8 cellular contexts compared by ENCODE assay signal in genomic region chr17:55420067-55420775, GRCh38. TPM values are rescaled to one million over a fixed set of nuclear protein-coding genes. Genes with fewer than 3 reads are reported as not detected.
DNase-seq lines count a peak whose midpoint lies in the region; ATAC-seq, FAIRE-seq and TF ChIP-seq lines count a peak whose summit lies in the region.

No MANE protein-coding gene starts in this region.

- 73 to 79% methylated on average over 6 of the region's 6 CpGs for WGBS in GM23248 (ENCODE audit: low coverage in 1 of 2, low lambda C conversion rate in 2 of 2, missing lambda C conversion rate in 2 of 2), 2 experiments
- WGBS in GM12878 (ENCODE audit: insufficient coverage, insufficient replicate concordance, low lambda C conversion rate, missing lambda C conversion rate): 4% methylated on average over 6 of the region's 6 CpGs
- 12 to 38% methylated on average over 6 of the region's 6 CpGs for WGBS in lung, 2 donors
- WGBS in tibial nerve, 2 donors: 38 to 39% methylated on average over 6 of the region's 6 CpGs

- H3K27ac ChIP-seq in GM23248: no peak overlapping the region
- H3K27ac ChIP-seq in OCI-LY3 (ENCODE audit: low read length): peak overlapping the region; percentile 87
- H3K27ac ChIP-seq in GM12878 (ENCODE audit: control insufficient read depth, insufficient read depth): peak overlapping the region; percentile 91
- peak overlapping the region; percentile 70 to 92 for H3K27ac ChIP-seq in lung (ENCODE audit: low read depth in 1 of 2, low read length in 1 of 2)
- peak overlapping the region in 3 of 4 donors; percentile 81 to 92 (median 87) for H3K27ac ChIP-seq in tibial nerve

- H3K9me3 ChIP-seq in GM23248 (ENCODE audit: low read depth) (no peaks in the 10 kb centered on the region), OCI-LY3 (ENCODE audit: insufficient read depth, low read length) (no peaks in the 10 kb centered on the region), GM12878 (replicated peaks; ENCODE audit: control insufficient read depth, insufficient read depth, low read length) (no peaks in the 10 kb centered on the region), lung (ENCODE audit: control insufficient read depth in 2 of 2, insufficient read depth in 1 of 2, low read length in 1 of 2) (no peaks in the 10 kb centered on the region), tibial nerve (no peaks in the 10 kb centered on the region)

- SMC1A ChIA-PET in GM12878 (lab: Charles Lee; ENCODE audit: uncharacterized antibody, unreplicated experiment): interaction anchor here (1.1 to 16.9 kb wide), 7 partner anchors 14 to 91 kb away, joined by 3 to 359 read pairs (median 23); partner anchors contain the start of gene SMIM36

- TF ChIP-seq CTCF in GM12865 (IDR thresholded peaks at IDR 0.05; ENCODE audit: insufficient read depth, low read depth, low read length, missing control alignments): no peak
- no peak for TF ChIP-seq CTCF in OCI-LY3 (IDR thresholded peaks at IDR 0.05; ENCODE audit: low read depth, low read length)
- no peak for TF ChIP-seq CTCF in GM12878 (IDR thresholded peaks at IDR 0.05 in 2 of 3, conservative IDR thresholded peaks at IDR 0.05 in 1 of 3; ENCODE audit: control insufficient read depth in 2 of 3, extremely low read depth in 1 of 3, insufficient read depth in 1 of 3, low read depth in 3 of 3, low read length in 3 of 3)
- TF ChIP-seq CTCF in lung (IDR thresholded peaks at IDR 0.05; ENCODE audit: control extremely low read depth, extremely low read depth): no peak
- no peak for TF ChIP-seq CTCF in tibial nerve (IDR thresholded peaks at IDR 0.05)

- no peaks in the 10 kb centered on the region for H4K20me1 ChIP-seq in GM23248 (ENCODE audit: insufficient read depth)
- H4K20me1 ChIP-seq in OCI-LY3 (ENCODE audit: insufficient read depth, low read length): peaks cover 43% of the 10 kb centered on the region
- H4K20me1 ChIP-seq in GM12878 (ENCODE audit: control insufficient read depth, insufficient read depth): no peaks in the 10 kb centered on the region

- RAD21 ChIA-PET in GM12878 (lab: Charles Lee; ENCODE audit: unreplicated experiment): interaction anchor here (0.6 to 8.9 kb wide), 5 partner anchors 15 to 92 kb away, joined by 3 to 99 read pairs (median 12); partner anchors contain the start of gene SMIM36

- peak overlapping the region; percentile 81 for H3K4me2 ChIP-seq in GM23248 (ENCODE audit: unreplicated experiment)
- peak overlapping the region; percentile 85 for H3K4me2 ChIP-seq in OCI-LY3 (ENCODE audit: low read length)
- peak overlapping the region; percentile 77 for H3K4me2 ChIP-seq in GM12878 (ENCODE audit: control insufficient read depth, insufficient read depth)

- CTCF ChIA-PET in GM12878 (lab: Yijun Ruan, JAX): interaction anchor here (1.6 to 1.7 kb wide), 3 partner anchors 17 to 94 kb away, joined by 5 to 6 read pairs (median 5); no protein-coding TSS in a partner anchor

- TF ChIP-seq EP300 in GM12878 (IDR thresholded peaks at IDR 0.05; ENCODE audit: borderline replicate concordance in 1 of 2, control insufficient read depth in 1 of 2, low read depth in 2 of 2, low read length in 2 of 2) (no peak), tibial nerve (IDR thresholded peaks at IDR 0.05) (no peak)

- no peaks in the 10 kb centered on the region for H3K9me2 ChIP-seq in GM23248 (ENCODE audit: insufficient read depth)

- FAIRE-seq in GM12878 (lab: Jason Lieb, UNC): peak; percentile 62

- ATAC-seq in GM12878 (peak; percentile 59), lung (ENCODE audit: insufficient read depth, low FRiP score) (no peak)

- TF ChIP-seq RAD21 in GM12878 (IDR thresholded peaks at IDR 0.05; ENCODE audit: insufficient read depth, low read depth, low read length): no peak; the same call in 1 of the 2 replicates

- TF ChIP-seq POLR2A in GM12878 (IDR thresholded peaks at IDR 0.05; ENCODE audit: low read depth, low read length) (no peak; the same call in 1 of the 2 replicates), tibial nerve (IDR thresholded peaks at IDR 0.05) (no peak)

- no peaks in the 10 kb centered on the region for H3K36me3 ChIP-seq in GM23248 (ENCODE audit: low read depth)
- H3K36me3 ChIP-seq in OCI-LY3 (replicated peaks; ENCODE audit: low read depth, low read length): peaks cover 30% of the 10 kb centered on the region
- H3K36me3 ChIP-seq in GM12878 (ENCODE audit: control insufficient read depth in 2 of 2, insufficient read depth in 2 of 2, low read length in 1 of 2): no peaks in the 10 kb centered on the region
- H3K36me3 ChIP-seq in lung (ENCODE audit: control insufficient read depth in 2 of 2, insufficient read depth in 2 of 2, low read length in 2 of 2): no peaks in the 10 kb centered on the region
- H3K36me3 ChIP-seq in tibial nerve: no peaks in the 10 kb centered on the region

- intact Hi-C loops in GM12878 (cut with micrococcal nuclease; ENCODE audit: unreplicated experiment): loop anchor here (1.0 kb wide), 1 partner anchor 94 kb away; no protein-coding TSS in a partner anchor

- no peaks in the 10 kb centered on the region for H3F3A ChIP-seq in GM23248 (ENCODE audit: insufficient read depth)

- TSS peak; percentile 72 for BruUV-seq in GM12878 (replicated peaks; lab: Mats Ljungman, UMichigan)

- POLR2A ChIA-PET in GM12878 (lab: Charles Lee): interaction anchor here (1.7 to 6.4 kb wide), 3 partner anchors 10 to 38 kb away, joined by 4 to 106 read pairs (median 19); no protein-coding TSS in a partner anchor

- H3K79me2 ChIP-seq in GM23248 (ENCODE audit: insufficient read depth) (peaks cover 5% of the 10 kb centered on the region; the same call in 1 of the 2 replicates), OCI-LY3 (ENCODE audit: low read length) (peaks cover 64% of the 10 kb centered on the region), GM12878 (ENCODE audit: control insufficient read depth, insufficient read depth, low read length) (peaks cover 68% of the 10 kb centered on the region)

- H2AFZ ChIP-seq in GM23248 (peak overlapping the region; percentile 94), OCI-LY3 (ENCODE audit: low read depth, low read length) (no peak overlapping the region), GM12878 (ENCODE audit: control insufficient read depth, low read depth, low read length) (peak overlapping the region; percentile 31)

- DNase-seq in GM12865 (ENCODE audit: low read depth) (peak; percentile 80), GM23248 (no peak), GM12878 (ENCODE audit: low read depth, low spot score) (no peak), lung (ENCODE audit: low spot score) (no peak), tibial nerve (ENCODE audit: low spot score in 2 of 2) (no peak), NCI-H2171 treated with DMSO at 0.1 percent for 48 hours (lab: John Stamatoyannopoulos, UW) (no peak), GM19238 (ENCODE audit: insufficient read length, low spot score) (no peak)

- H3K27me3 ChIP-seq in GM23248 (replicated peaks; ENCODE audit: insufficient read depth) (no peaks in the 10 kb centered on the region; the same call in 1 of the 2 replicates), OCI-LY3 (ENCODE audit: low read depth, low read length) (0 out of 2 replicates have a peak, but pooled peaks cover under 1% of the 10 kb centered on the region), GM12878 (replicated peaks in 1 of 2; ENCODE audit: control insufficient read depth in 2 of 2, insufficient read depth in 2 of 2, low read length in 1 of 2) (no peaks in the 10 kb centered on the region), lung (ENCODE audit: control insufficient read depth, insufficient read depth) (no peaks in the 10 kb centered on the region), tibial nerve (no peaks in the 10 kb centered on the region)

- H3K4me3 ChIP-seq in GM12865 (ENCODE audit: low read depth, low read length) (peak overlapping the region; percentile 84), GM23248 (peak overlapping the region; percentile 77), OCI-LY3 (ENCODE audit: low read length) (peak overlapping the region; percentile 93), GM12878 (peak overlapping the region; percentile 94), lung (no peak overlapping the region), tibial nerve (peak overlapping the region; percentile 76 to 94 (median 80))

- H3K4me1 ChIP-seq in GM23248 (ENCODE audit: insufficient read depth) (no peaks in the 10 kb centered on the region), OCI-LY3 (ENCODE audit: low read length) (peaks cover 47% of the 10 kb centered on the region), GM12878 (ENCODE audit: control insufficient read depth, insufficient read depth, low read length) (peaks cover 31% of the 10 kb centered on the region), lung (ENCODE audit: control insufficient read depth in 2 of 2, insufficient read depth in 2 of 2, low read length in 2 of 2) (peaks cover 9 to 16% of the 10 kb centered on the region in 2 donors), tibial nerve (peaks cover 0 to 22% (median 10%) of the 10 kb centered on the region in 4 donors)

- in situ Hi-C loops in GM23248 (cut with MboI) (no loop called here), GM12878 (cut with MboI) (loop anchor here (5.0 kb wide), 1 partner anchor 92 kb away; the partner anchor contains the start of gene SMIM36)

- H3K9ac ChIP-seq in GM23248: peak overlapping the region; percentile 79
- peak overlapping the region; percentile 97 for H3K9ac ChIP-seq in OCI-LY3 (ENCODE audit: low read length)
- peak overlapping the region; percentile 99 for H3K9ac ChIP-seq in GM12878 (ENCODE audit: control insufficient read depth, insufficient read depth, low read length)

TF ChIP-seq in GM12878, 131 proteins besides CTCF, POLR2A, EP300 and RAD21 (continues in another document):
- TF ChIP-seq TCF3 (IDR thresholded peaks at IDR 0.05; ENCODE audit: borderline replicate concordance, insufficient read depth, low read depth, low read length): no peak

RNA-seq across cellular contexts. Expression of gene MMD, which starts 1.4 kb away (rescaled TPM):
- total RNA-seq in GM23248 (2014; rRNA removed; shearing (Covaris generic)): 6.6 and 8.3 TPM in 2 replicates
- polyA plus RNA-seq in GM23248 (2016; fragmentation: Nextera tagmentation; extraction: Ambion mirVana) (6.0 and 6.7 TPM in 2 replicates), GM12878 (2011; rRNA removed) (46.7 and 53.5 TPM in 2 replicates), GM12878 (2014; fragmentation: Illumina TruSeq; extraction: Trizol) (22.1 and 29.2 TPM in 2 replicates), GM12878 (2014; fragmentation: Nextera tagmentation; extraction: Ambion mirVana) (10 to 100 TPM in 1 of 2 experiments, 1 to 10 TPM in 1; 8.0 to 12.1 TPM), GM12878 (2014; rRNA removed) (20.3 and 22.8 TPM in 2 replicates), GM12878 (2016; fragmentation: Nextera tagmentation; extraction: Ambion mirVana) (10 to 100 TPM; 23.0 to 24.0 TPM), lung (10 to 100 TPM; 10.9 to 11.1 TPM)
- 88.8 and 95.5 TPM in 2 replicates for total RNA-seq in GM12878 (2013; cell fraction: nucleolus; rRNA removed)
- total RNA-seq in GM12878 (2014; rRNA removed) (22.6 and 28.8 TPM in 2 replicates), GM12878 (2014; rRNA removed; fragmentation: Illumina TruSeq; extraction: Trizol) (18.6 and 20.6 TPM in 2 replicates), GM12878 (2021) (24.2 and 25.2 TPM in 2 replicates), lung (10 to 100 TPM; 15.8 to 19.0 TPM), tibial nerve (10 to 100 TPM; 16.1 to 60.9 (median 37.7) TPM)
- polyA plus RNA-seq in GM12878 (2011; ENCODE audit: low read depth): 5.1 TPM
- 19.0 and 23.0 TPM in 2 replicates for polyA plus RNA-seq in GM12878 (2011; cell fraction: cytosol; rRNA removed)
- 23.6 and 27.5 TPM in 2 replicates for polyA plus RNA-seq in GM12878 (2011; cell fraction: nucleus; rRNA removed)
- 9.9 and 10.8 TPM in 2 replicates for polyA plus RNA-seq in GM12878 (2012)
- 22.3 and 29.7 TPM in 2 replicates for polyA minus RNA-seq in GM12878 (2011; rRNA and poly(A)+ RNA removed)
- 10.5 and 12.4 TPM in 2 replicates for polyA minus RNA-seq in GM12878 (2011; cell fraction: cytosol; rRNA and poly(A)+ RNA removed)
- 27.1 and 30.5 TPM in 2 replicates for polyA minus RNA-seq in GM12878 (2011; cell fraction: nucleus; rRNA and poly(A)+ RNA removed)
